17 cellular contexts compared by ENCODE assay signal in genomic region chr13:20528451-20528850, GRCh38. TPM values are rescaled to one million over a fixed set of nuclear protein-coding genes. Genes with fewer than 3 reads are reported as not detected.
DNase-seq lines count a peak whose midpoint lies in the region; ATAC-seq, FAIRE-seq and TF ChIP-seq lines count a peak whose summit lies in the region.
"Had no signal": no experiment of that assay in that cellular context is flagged by ENCODE, and none has a peak within 500 bp of the region (broad histone marks: within the 10 kb centered on the region; RNA-seq: fewer than 3 reads in every experiment).

No MANE protein-coding gene starts in this region.

- peak; percentile 39 for ATAC-seq in HG02852 (IDR thresholded peaks at IDR 0.05; ENCODE audit: unreplicated experiment)
- ATAC-seq in K562: no peak
- no peak for ATAC-seq in upper lobe of left lung (ENCODE audit: low FRiP score in 2 of 2)
- ATAC-seq in upper lobe of right lung: no peak

- TF ChIP-seq CTCF in GM13977 (IDR thresholded peaks at IDR 0.05; ENCODE audit: extremely low read depth, insufficient read depth, missing control alignments): no peak
- TF ChIP-seq CTCF in K562 (IDR thresholded peaks at IDR 0.05 in 2 of 3, conservative IDR thresholded peaks at IDR 0.05 in 1 of 3; ENCODE audit: insufficient read depth in 2 of 3, low read depth in 1 of 3, low read length in 3 of 3): no peak
- TF ChIP-seq CTCF in upper lobe of left lung (IDR thresholded peaks at IDR 0.05): no peak
- TF ChIP-seq CTCF in upper lobe of right lung (IDR thresholded peaks at IDR 0.05): no peak

- H3K9ac ChIP-seq in K562 (ENCODE audit: insufficient read depth in 1 of 2, low read depth in 2 of 2, low read length in 2 of 2): no peak overlapping the region

- intact Hi-C loops in K562 (cut with micrococcal nuclease): no loop called here
- intact Hi-C loops in upper lobe of right lung (cut with DNase I): no loop called here

- H2AFZ ChIP-seq in K562 (ENCODE audit: low read depth, low read length): peak overlapping the region; percentile 64; the same call in 1 of the 2 replicates

- H4K20me1 ChIP-seq in K562 (replicated peaks; ENCODE audit: control insufficient read depth, insufficient read depth, low read length): no peaks in the 10 kb centered on the region

- H3K79me2 ChIP-seq in K562 (ENCODE audit: control insufficient read depth, insufficient read depth, low read length): no peaks in the 10 kb centered on the region

- no TSS peak for BruUV-seq in K562 (replicated peaks; lab: Mats Ljungman, UMichigan)

- H3K27me3 ChIP-seq in K562 (ENCODE audit: control insufficient read depth in 2 of 2, insufficient read depth in 2 of 2, low read length in 2 of 2): no peaks in the 10 kb centered on the region
- no peaks in the 10 kb centered on the region for H3K27me3 ChIP-seq in upper lobe of left lung
- H3K27me3 ChIP-seq in upper lobe of right lung: no peaks in the 10 kb centered on the region
- H3K27me3 ChIP-seq: MG63, Peyer's patch had no signal

- H3K4me3 ChIP-seq in K562 (no peak overlapping the region), upper lobe of left lung (no peak overlapping the region), upper lobe of right lung (no peak overlapping the region)
- H3K4me3 ChIP-seq: MG63, Peyer's patch had no signal

- DNase-seq in activated CD4-positive, alpha-beta T cell treated with anti-CD3 and anti-CD28 coated beads, Interleukin-2, amount 50 U/mL, for 48 hours: peak; percentile 19 to 38
- DNase-seq in activated CD4-positive, alpha-beta T cell treated with anti-CD3 and anti-CD28 coated beads for 1 hour: no peak
- DNase-seq in GM13977 (ENCODE audit: low spot score) (peak; percentile 62), K562 (ENCODE audit: extremely low read depth in 1 of 4, low spot score in 3 of 4) (no peak), upper lobe of left lung (no peak), SIG-M5 treated with dmso at 0.1 percent for 504 hours (lab: John Stamatoyannopoulos, UW; ENCODE audit: unreplicated experiment) (no peak), upper lobe of right lung (no peak)
- DNase-seq: DND-41; effector CD8-positive, alpha-beta T cell; kidney; MG63; NCI-H187 treated with DMSO at 0.1 percent for 48 hours; NCI-H526 treated with DMSO at 0.1 percent for 48 hours; Peyer's patch had no signal

- H3K4me1 ChIP-seq in K562 (replicated peaks in 1 of 2; ENCODE audit: control insufficient read depth in 2 of 2, insufficient read depth in 2 of 2, low read length in 2 of 2): peaks cover 0 to 6% of the 10 kb centered on the region in 2 experiments; a peak in 3 of 5 replicates
- H3K4me1 ChIP-seq in upper lobe of left lung: peaks cover 8 to 18% (median 16%) of the 10 kb centered on the region in 4 donors
- H3K4me1 ChIP-seq in upper lobe of right lung: peaks cover 8% of the 10 kb centered on the region

- TF ChIP-seq POLR2A in K562 (conservative IDR thresholded peaks at IDR 0.05) (no peak), upper lobe of left lung (IDR thresholded peaks at IDR 0.05) (no peak)

- TF ChIP-seq RAD21 in K562 (CRISPR knock-in tag; conservative IDR thresholded peaks at IDR 0.05 in 1 of 2, IDR thresholded peaks at IDR 0.05 in 1 of 2): no peak

- in situ Hi-C loops in GM13977 (cut with MboI; ENCODE audit: low pct_unique_long_range_greater_than_20kb, low sequenced_read_pairs, unreplicated experiment) (no loop called here), K562 (cut with MboI) (no loop called here)

- H3K9me1 ChIP-seq in K562 (ENCODE audit: control insufficient read depth, insufficient read depth, low read length): no peaks in the 10 kb centered on the region

- no peaks in the 10 kb centered on the region for H3K9me3 ChIP-seq in K562 (replicated peaks; ENCODE audit: control insufficient read depth, insufficient read depth, low read depth, low read length)
- no peaks in the 10 kb centered on the region for H3K9me3 ChIP-seq in upper lobe of left lung
- no peaks in the 10 kb centered on the region for H3K9me3 ChIP-seq in upper lobe of right lung
- H3K9me3 ChIP-seq: MG63, Peyer's patch had no signal

- no peak overlapping the region for H3K27ac ChIP-seq in K562 (ENCODE audit: extremely low read depth, low read depth, low read length)
- H3K27ac ChIP-seq in upper lobe of left lung: no peak overlapping the region
- H3K27ac ChIP-seq in upper lobe of right lung: no peak overlapping the region
- H3K27ac ChIP-seq: C4-2B, Peyer's patch had no signal

- CTCF ChIA-PET in K562 (lab: Yijun Ruan, JAX; ENCODE audit: low intra/inter-chr PET ratio): no interaction called here

- no peak for FAIRE-seq in K562 (lab: Jason Lieb, UNC)
- FAIRE-seq: kidney, TTC549 had no signal

- no peak overlapping the region for H3K4me2 ChIP-seq in K562 (ENCODE audit: insufficient read depth, low read length)

- 58% methylated on average over 1 of the region's 2 CpGs for WGBS in K562 (ENCODE audit: insufficient coverage, low coverage, missing lambda C conversion rate)
- 83 to 85% methylated on average over 2 of the region's 2 CpGs for WGBS in upper lobe of left lung, 2 donors

- TF ChIP-seq EP300 in K562 (IDR thresholded peaks at IDR 0.05; ENCODE audit: low read length) (no peak), upper lobe of left lung (IDR thresholded peaks at IDR 0.05) (no peak)

- POLR2A ChIA-PET in K562 (lab: Yijun Ruan, JAX): no interaction called here

- H3K36me3 ChIP-seq in K562 (ENCODE audit: control insufficient read depth, insufficient read depth, low read length): no peaks in the 10 kb centered on the region
- no peaks in the 10 kb centered on the region for H3K36me3 ChIP-seq in upper lobe of left lung
- H3K36me3 ChIP-seq in upper lobe of right lung: no peaks in the 10 kb centered on the region
- H3K36me3 ChIP-seq: MG63, Peyer's patch had no signal

TF ChIP-seq in K562, 482 proteins besides CTCF, POLR2A, EP300 and RAD21 (continues in another document):
- TF ChIP-seq NFE2 (IDR thresholded peaks at IDR 0.05; ENCODE audit: low read depth) (no peak), FOXJ3 (CRISPR knock-in tag; IDR thresholded peaks at IDR 0.05) (no peak), ZKSCAN8 (CRISPR knock-in tag; IDR thresholded peaks at IDR 0.05) (no peak), RHOXF2B (CRISPR knock-in tag; conservative IDR thresholded peaks at IDR 0.05) (no peak), ETV5 (CRISPR knock-in tag; IDR thresholded peaks at IDR 0.05; ENCODE audit: low read depth) (no peak), CEBPB (tag; IDR thresholded peaks at IDR 0.05) (no peak), MCM7 (IDR thresholded peaks at IDR 0.05) (no peak), ZNF766 (CRISPR knock-in tag; conservative IDR thresholded peaks at IDR 0.05) (no peak)
- TF ChIP-seq, protein P1, sequence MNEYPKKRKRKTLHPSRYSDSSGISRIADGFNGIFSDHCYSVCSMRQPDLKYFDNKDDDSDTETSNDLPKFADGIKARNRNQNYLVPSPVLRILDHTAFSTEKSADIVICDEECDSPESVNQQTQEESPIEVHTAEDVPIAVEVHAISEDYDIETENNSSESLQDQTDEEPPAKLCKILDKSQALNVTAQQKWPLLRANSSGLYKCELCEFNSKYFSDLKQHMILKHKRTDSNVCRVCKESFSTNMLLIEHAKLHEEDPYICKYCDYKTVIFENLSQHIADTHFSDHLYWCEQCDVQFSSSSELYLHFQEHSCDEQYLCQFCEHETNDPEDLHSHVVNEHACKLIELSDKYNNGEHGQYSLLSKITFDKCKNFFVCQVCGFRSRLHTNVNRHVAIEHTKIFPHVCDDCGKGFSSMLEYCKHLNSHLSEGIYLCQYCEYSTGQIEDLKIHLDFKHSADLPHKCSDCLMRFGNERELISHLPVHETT (CRISPR knock-in tag; conservative IDR thresholded peaks at IDR 0.05 in 1 of 2, IDR thresholded peaks at IDR 0.05 in 1 of 2): no peak

RNA-seq across cellular contexts. Expression of gene CRYL1, which starts 2.8 kb away (rescaled TPM):
- total RNA-seq in K562 (2011; cell fraction: chromatin; rRNA removed; ENCODE audit: low replicate concordance): 2.7 and 4.8 TPM in 2 replicates
- 1.5 and 2.8 TPM in 2 replicates for total RNA-seq in K562 (2011; cell fraction: nucleolus; rRNA removed)
- total RNA-seq in K562 (2011; cell fraction: nucleoplasm; rRNA removed): 3.0 and 3.9 TPM in 2 replicates
- total RNA-seq in K562 (2014; rRNA removed): 2.4 and 2.6 TPM in 2 replicates
- total RNA-seq in K562 (2014; rRNA removed; fragmentation: Illumina TruSeq; extraction: Trizol): 2.0 TPM in 2 replicates
- total RNA-seq in K562 (2015; rRNA removed; fragmentation: Illumina TruSeq; extraction: Trizol): 1.5 and 1.7 TPM in 2 replicates
- total RNA-seq in K562 (2021): 3.1 and 3.4 TPM in 2 replicates
- 6.9 and 9.7 TPM in 2 replicates for polyA plus RNA-seq in K562 (2011; rRNA removed)
- polyA plus RNA-seq in K562 (2011; cell fraction: cytosol; rRNA removed): 7.4 and 14.6 TPM in 2 replicates
- polyA plus RNA-seq in K562 (2011; cell fraction: nucleus; rRNA removed): 6.1 and 6.9 TPM in 2 replicates
- 3.6 and 10.4 TPM in 2 replicates for polyA plus RNA-seq in K562 (2012)
- 3.4 and 3.7 TPM in 2 replicates for polyA plus RNA-seq in K562 (2014; fragmentation: Illumina TruSeq; extraction: Trizol)
- 1 to 10 TPM; 1.0 to 1.8 TPM for polyA plus RNA-seq in K562 (2014; fragmentation: Nextera tagmentation; extraction: Ambion mirVana)
- polyA plus RNA-seq in K562 (2014; rRNA removed): 2.7 and 5.3 TPM in 2 replicates
- polyA minus RNA-seq in K562 (2011; rRNA and poly(A)+ RNA removed): 4.3 and 5.9 TPM in 2 replicates
- 3.0 and 3.6 TPM in 2 replicates for polyA minus RNA-seq in K562 (2011; cell fraction: cytosol; rRNA and poly(A)+ RNA removed)
- polyA minus RNA-seq in K562 (2011; cell fraction: nucleus; rRNA and poly(A)+ RNA removed): 1.3 and 3.2 TPM in 2 replicates
- 10 to 100 TPM; 22.2 to 38.9 (median 28.7) TPM for total RNA-seq in upper lobe of left lung
- total RNA-seq in upper lobe of right lung: 28.5 TPM

RNA-seq across cellular contexts. Expression of gene IFT88, which starts 38.5 kb away (rescaled TPM):
- total RNA-seq in K562 (2011; cell fraction: chromatin; rRNA removed; ENCODE audit: low replicate concordance): 16.2 and 28.1 TPM in 2 replicates
- 11.6 and 12.2 TPM in 2 replicates for total RNA-seq in K562 (2011; cell fraction: nucleolus; rRNA removed)
- total RNA-seq in K562 (2011; cell fraction: nucleoplasm; rRNA removed): 14.7 and 16.6 TPM in 2 replicates
- total RNA-seq in K562 (2014; rRNA removed) (9.0 and 9.3 TPM in 2 replicates), K562 (2014; rRNA removed; fragmentation: Illumina TruSeq; extraction: Trizol) (13.5 and 15.4 TPM in 2 replicates), K562 (2015; rRNA removed; fragmentation: Illumina TruSeq; extraction: Trizol) (12.0 and 12.6 TPM in 2 replicates), K562 (2021) (9.1 and 9.4 TPM in 2 replicates), upper lobe of left lung (10 to 100 TPM in 4 of 6 donors, 1 to 10 TPM in 2; 5.5 to 55.5 (median 15.5) TPM), upper lobe of right lung (13.6 TPM)
- polyA plus RNA-seq in K562 (2011; rRNA removed) (8.0 and 13.4 TPM in 2 replicates), K562 (2014; fragmentation: Illumina TruSeq; extraction: Trizol) (8.0 and 9.2 TPM in 2 replicates), K562 (2014; fragmentation: Nextera tagmentation; extraction: Ambion mirVana) (10 to 100 TPM in 1 of 2 experiments, 1 to 10 TPM in 1; 10.0 to 13.0 TPM), K562 (2014; rRNA removed) (8.3 and 11.7 TPM in 2 replicates)
- 2.1 and 2.2 TPM in 2 replicates for polyA plus RNA-seq in K562 (2011; cell fraction: cytosol; rRNA removed)
- 9.7 and 10.9 TPM in 2 replicates for polyA plus RNA-seq in K562 (2011; cell fraction: nucleus; rRNA removed)
- polyA plus RNA-seq in K562 (2012): 8.3 and 9.0 TPM in 2 replicates
- 13.1 and 16.1 TPM in 2 replicates for polyA minus RNA-seq in K562 (2011; rRNA and poly(A)+ RNA removed)
- 4.3 and 5.8 TPM in 2 replicates for polyA minus RNA-seq in K562 (2011; cell fraction: cytosol; rRNA and poly(A)+ RNA removed)
- 17.8 and 24.1 TPM in 2 replicates for polyA minus RNA-seq in K562 (2011; cell fraction: nucleus; rRNA and poly(A)+ RNA removed)

Comparison
In these comparisons a context has a peak if more than half of its experiments do, and no peak if none do; other contexts are left out.
1. DNase-seq: peak in activated CD4-positive, alpha-beta T cell treated with anti-CD3 and anti-CD28 coated beads, Interleukin-2, amount 50 U/mL, for 48 hours (2 of 2) and GM13977 (single experiment); none in activated CD4-positive, alpha-beta T cell treated with anti-CD3 and anti-CD28 coated beads for 1 hour (single experiment), K562 (0 of 4), upper lobe of left lung (0 of 2), SIG-M5 treated with dmso at 0.1 percent for 504 hours (single experiment) and upper lobe of right lung (single experiment).